Comparison of ENCODE assay signal across 21 cellular contexts in the genomic region with DNA sequence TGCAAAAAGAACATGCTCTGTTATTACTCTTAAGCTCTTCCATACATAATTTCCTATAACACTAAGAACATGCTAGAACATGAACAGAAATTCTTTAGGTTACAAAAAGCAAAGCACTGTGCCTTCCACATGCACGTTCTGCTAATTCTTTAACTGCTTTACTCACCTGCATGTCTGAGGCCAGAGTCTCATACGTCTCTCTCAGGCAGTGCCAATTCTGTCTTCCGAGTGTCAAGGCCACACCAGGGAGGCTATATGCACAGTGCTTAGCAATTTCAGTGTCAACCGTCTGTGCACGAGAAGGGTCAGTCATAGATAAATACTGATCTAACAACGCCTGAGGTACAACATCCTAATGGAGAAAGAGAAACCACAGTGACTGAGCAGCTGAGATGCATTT. TPM values are rescaled to one million over a fixed set of nuclear protein-coding genes. Genes with fewer than 3 reads are reported as not detected.
DNase-seq lines count a peak whose midpoint lies in the region; ATAC-seq, FAIRE-seq and TF ChIP-seq lines count a peak whose summit lies in the region.
"Had no signal": no experiment of that assay in that cellular context is flagged by ENCODE, and none has a peak within 500 bp of the region (broad histone marks: within the 10 kb centered on the region; RNA-seq: fewer than 3 reads in every experiment).

No MANE protein-coding gene starts in this region.

- no peak overlapping the region for H4K91ac ChIP-seq in neuronal stem cell (ENCODE audit: low read depth, low read length, poor library complexity)

- no peak for TF ChIP-seq EP300 in HepG2 (IDR thresholded peaks at IDR 0.05; ENCODE audit: low read depth in 2 of 2, low read length in 2 of 2)
- no peak for TF ChIP-seq EP300 in HepG2 (CRISPR knock-in tag; IDR thresholded peaks at IDR 0.05; ENCODE audit: borderline replicate concordance)

- H3K27me3 ChIP-seq in bronchial epithelial cell (ENCODE audit: control insufficient read depth, insufficient read depth, low read length) (no peaks in the 10 kb centered on the region), HepG2 (ENCODE audit: control insufficient read depth in 1 of 2, insufficient read depth in 2 of 2, low read length in 2 of 2) (no peaks in the 10 kb centered on the region), neuronal stem cell (ENCODE audit: control insufficient read depth in 3 of 3, insufficient read depth in 3 of 3, low read depth in 1 of 3, low read length in 3 of 3) (no peaks in the 10 kb centered on the region)
- H3K27me3 ChIP-seq: BE2C had no signal

- CTCF ChIA-PET in HepG2 (lab: Yijun Ruan, JAX; ENCODE audit: low intra/inter-chr PET ratio, low total read pairs), result no interaction called here

- FAIRE-seq in bronchial epithelial cell (lab: Jason Lieb, UNC) (no peak), HepG2 (lab: Jason Lieb, UNC) (no peak)
- FAIRE-seq: A549, D721Med, G401.6, GM12891, H54 had no signal

- intact Hi-C loops in HepG2 (cut with micrococcal nuclease; ENCODE audit: unreplicated experiment), result no loop called here

- H3K9me3 ChIP-seq in HepG2 (ENCODE audit: low read length), result no peaks in the 10 kb centered on the region
- H3K9me3 ChIP-seq in neuronal stem cell (replicated peaks in 1 of 2; ENCODE audit: control insufficient read depth in 2 of 2, insufficient read depth in 1 of 2, low read depth in 1 of 2, low read length in 2 of 2), result peaks cover 0 to 17% of the 10 kb centered on the region in 2 donors
- H3K9me3 ChIP-seq: A549, BE2C had no signal

- no TSS peak for BruUV-seq in HepG2 (replicated peaks; lab: Mats Ljungman, UMichigan)

- ATAC-seq in esophagus mucosa (peak; percentile 52), HepG2 (peak; percentile 44; the same call in 1 of the 3 replicates)
- ATAC-seq: A549; CD8-positive, alpha-beta T cell had no signal

- POLR2A ChIA-PET in HepG2 (lab: Yijun Ruan, JAX), result no interaction called here

- H3K23ac ChIP-seq in neuronal stem cell (ENCODE audit: low read depth, low read length, poor library complexity), result peak overlapping the region; percentile 43

- H2AK5ac ChIP-seq in neuronal stem cell (ENCODE audit: low read depth, low read length), result no peak overlapping the region

- H3K27ac ChIP-seq in HepG2 (ENCODE audit: extremely low read length, insufficient read depth, low read length) (no peak overlapping the region), neuronal stem cell (replicated peaks; ENCODE audit: low read length) (no peak overlapping the region)
- H3K27ac ChIP-seq: A549, C4-2B, GM23248, HL-60 had no signal

- 78% methylated on average over 6 of the region's 6 CpGs for WGBS in HepG2 (ENCODE audit: low lambda C conversion rate)
- WGBS in neuronal stem cell (ENCODE audit: extremely low coverage in 2 of 2, insufficient read length in 2 of 2, insufficient replicate concordance in 1 of 2), 2 donors, result no CpG with 5 or more reads among the region's 6 CpGs

- TF ChIP-seq CTCF in bronchial epithelial cell (IDR thresholded peaks at IDR 0.05; ENCODE audit: insufficient read depth, low read length, severe bottlenecking) (no peak), HepG2 (CRISPR knock-in tag; IDR thresholded peaks at IDR 0.05) (no peak)

- no peak overlapping the region for H2BK12ac ChIP-seq in neuronal stem cell (ENCODE audit: low read length)

- H2BK15ac ChIP-seq in neuronal stem cell (ENCODE audit: low read length), result no peak overlapping the region

- no peak overlapping the region for H4K8ac ChIP-seq in neuronal stem cell (ENCODE audit: low read depth, low read length)

- no peak for TF ChIP-seq RAD21 in HepG2 (CRISPR knock-in tag; IDR thresholded peaks at IDR 0.05)

- H2AFZ ChIP-seq in HepG2 (ENCODE audit: low read length) (no peak overlapping the region), neuronal stem cell (ENCODE audit: low read length) (no peak overlapping the region)
- H2AFZ ChIP-seq: GM23248 had no signal

- DNase-seq in bronchial epithelial cell (ENCODE audit: low read depth), result peak; percentile 82
- DNase-seq in HepG2 (ENCODE audit: low spot score), result no peak
- DNase-seq in neuronal stem cell (ENCODE audit: low spot score), result no peak
- DNase-seq in OCI-M2 (lab: John Stamatoyannopoulos, UW; ENCODE audit: unreplicated experiment), result no peak
- no peak for DNase-seq in activated CD4-positive, alpha-beta T cell treated with anti-CD3 and anti-CD28 coated beads, Interleukin-2, amount 50 U/mL, for 4 hours
- no peak for DNase-seq in kidney glomerular epithelial cell (lab: John Stamatoyannopoulos, UW)
- DNase-seq: BE2C; CD8-positive, alpha-beta T cell; COR-L47; DMS153; DMS79 treated with DMSO at 0.1 percent for 48 hours; EL; GM23248 had no signal

- H3K4me2 ChIP-seq in HepG2 (ENCODE audit: low read depth, low read length) (no peak overlapping the region), neuronal stem cell (ENCODE audit: insufficient read depth, low read length, poor library complexity, severe bottlenecking) (no peak overlapping the region)
- H3K4me2 ChIP-seq: A549 had no signal

- peaks cover 3% of the 10 kb centered on the region for H3K79me1 ChIP-seq in neuronal stem cell (ENCODE audit: low read depth, low read length)

- no peaks in the 10 kb centered on the region for H3K79me2 ChIP-seq in HepG2 (ENCODE audit: insufficient read depth, low read length)

- in situ Hi-C loops in HepG2 (cut with HindIII; ENCODE audit: extremely low pct_ligation_motif_present, low pct_unique_long_range_greater_than_20kb), result no loop called here

- H3K4me3 ChIP-seq in bronchial epithelial cell (ENCODE audit: low read depth, low read length) (no peak overlapping the region), HepG2 (replicated peaks in 1 of 3; ENCODE audit: insufficient read depth in 1 of 3, low read depth in 2 of 3, low read length in 3 of 3) (no peak overlapping the region), neuronal stem cell (ENCODE audit: low read length in 2 of 2) (no peak overlapping the region)
- H3K4me3 ChIP-seq: A549, GM23248 had no signal

- H3K4me1 ChIP-seq in HepG2 (ENCODE audit: insufficient read depth, low read length), result peaks cover 32% of the 10 kb centered on the region
- H3K4me1 ChIP-seq in neuronal stem cell (ENCODE audit: control insufficient read depth in 2 of 2, insufficient read depth in 1 of 2, low read depth in 1 of 2, low read length in 2 of 2), result no peaks in the 10 kb centered on the region
- H3K4me1 ChIP-seq: A549, BE2C had no signal

- H3K36me3 ChIP-seq in bronchial epithelial cell (ENCODE audit: control insufficient read depth, insufficient read depth, low read length) (peaks cover 31% of the 10 kb centered on the region), HepG2 (replicated peaks in 1 of 2; ENCODE audit: control insufficient read depth in 1 of 2, insufficient read depth in 2 of 2, low read length in 2 of 2) (peaks cover 11 to 70% of the 10 kb centered on the region in 2 experiments), neuronal stem cell (replicated peaks in 1 of 2; ENCODE audit: control insufficient read depth in 2 of 2, insufficient read depth in 2 of 2, low read length in 2 of 2) (peaks cover 22 to 99% of the 10 kb centered on the region in 2 donors)
- H3K36me3 ChIP-seq: BE2C had no signal

- H3K4ac ChIP-seq in neuronal stem cell (ENCODE audit: low read length), result no peak overlapping the region

- H3K9ac ChIP-seq in HepG2 (ENCODE audit: insufficient read depth, low read depth, low read length) (no peak overlapping the region), neuronal stem cell (ENCODE audit: low read depth, low read length, poor library complexity) (no peak overlapping the region)
- H3K9ac ChIP-seq: GM23248 had no signal

- no peak overlapping the region for H2BK120ac ChIP-seq in neuronal stem cell (ENCODE audit: low read depth, low read length)

- no peak for TF ChIP-seq POLR2A in HepG2 (IDR thresholded peaks at IDR 0.05; ENCODE audit: insufficient read depth in 1 of 2, low read depth in 2 of 2, low read length in 2 of 2)

- no peak overlapping the region for H2BK5ac ChIP-seq in neuronal stem cell (ENCODE audit: low read length)

- H3K18ac ChIP-seq in neuronal stem cell (ENCODE audit: low read length), result no peak overlapping the region

- H4K20me1 ChIP-seq in HepG2 (ENCODE audit: insufficient read depth, low read length), result no peaks in the 10 kb centered on the region

- no peak overlapping the region for H3K14ac ChIP-seq in neuronal stem cell (ENCODE audit: low read length)

TF ChIP-seq in HepG2, 621 proteins besides CTCF, POLR2A, EP300 and RAD21 (continues in another document):
- TF ChIP-seq PREB (CRISPR knock-in tag; IDR thresholded peaks at IDR 0.05), result no peak

RNA-seq across cellular contexts. Expression of gene PPP4R1, which starts 55.1 kb away (rescaled TPM):
- 187 and 199 TPM in 2 replicates for total RNA-seq in bronchial epithelial cell
- 164 TPM for total RNA-seq in esophagus mucosa
- total RNA-seq in HepG2 (2016; rRNA removed; fragmentation: Illumina TruSeq; extraction: Trizol), result 66.5 and 84.6 TPM in 2 replicates
- 144 and 170 TPM in 2 replicates for total RNA-seq in HepG2 (2016; cell fraction: cytosol; rRNA removed; fragmentation: Illumina TruSeq; extraction: Trizol; ENCODE audit: low read depth)
- 69.2 and 85.3 TPM in 2 replicates for total RNA-seq in HepG2 (2016; cell fraction: insoluble cytoplasmic fraction; rRNA removed; fragmentation: Illumina TruSeq; extraction: Trizol)
- 85.0 and 109 TPM in 2 replicates for total RNA-seq in HepG2 (2016; cell fraction: membrane; rRNA removed; fragmentation: Illumina TruSeq; extraction: Trizol)
- total RNA-seq in HepG2 (2016; cell fraction: nucleus; rRNA removed; fragmentation: Illumina TruSeq; extraction: Trizol), result 69.1 and 76.3 TPM in 2 replicates
- polyA plus RNA-seq in HepG2 (2011; rRNA removed), result 67.2 and 72.4 TPM in 2 replicates
- 55.0 and 59.0 TPM in 2 replicates for polyA plus RNA-seq in HepG2 (2011; cell fraction: cytosol; rRNA removed)
- polyA plus RNA-seq in HepG2 (2011; cell fraction: nucleus; rRNA removed), result 76.7 and 84.0 TPM in 2 replicates
- 35.3 and 48.1 TPM in 2 replicates for polyA plus RNA-seq in HepG2 (2012)
- polyA plus RNA-seq in HepG2 (2016; cell fraction: cytosol; fragmentation: Illumina TruSeq; extraction: Trizol; ENCODE audit: low read depth), result 6.3 and 6.5 TPM in 2 replicates
- polyA plus RNA-seq in HepG2 (2016; cell fraction: insoluble cytoplasmic fraction; fragmentation: Illumina TruSeq; extraction: Trizol; ENCODE audit: low read depth), result 50.5 and 52.3 TPM in 2 replicates
- 18.9 and 22.6 TPM in 2 replicates for polyA plus RNA-seq in HepG2 (2016; cell fraction: membrane; fragmentation: Illumina TruSeq; extraction: Trizol; ENCODE audit: low read depth)
- polyA plus RNA-seq in HepG2 (2016; cell fraction: nucleus; fragmentation: Illumina TruSeq; extraction: Trizol; ENCODE audit: insufficient read depth, low read depth), result 68.2 and 72.2 TPM in 2 replicates
- polyA minus RNA-seq in HepG2 (2011; rRNA and poly(A)+ RNA removed; ENCODE audit: low replicate concordance), result 122 and 149 TPM in 2 replicates
- 33.5 and 74.3 TPM in 2 replicates for polyA minus RNA-seq in HepG2 (2011; cell fraction: cytosol; rRNA and poly(A)+ RNA removed)
- polyA minus RNA-seq in HepG2 (2011; cell fraction: nucleus; rRNA and poly(A)+ RNA removed), result 130 and 145 TPM in 2 replicates
- polyA plus RNA-seq in neuronal stem cell (2013, experiment 1 of 2), result 50.0 TPM
- polyA plus RNA-seq in neuronal stem cell (2013, experiment 2 of 2), result 50.8 TPM
